ENCODE assay signal across 8 cellular contexts in the genomic region with DNA sequence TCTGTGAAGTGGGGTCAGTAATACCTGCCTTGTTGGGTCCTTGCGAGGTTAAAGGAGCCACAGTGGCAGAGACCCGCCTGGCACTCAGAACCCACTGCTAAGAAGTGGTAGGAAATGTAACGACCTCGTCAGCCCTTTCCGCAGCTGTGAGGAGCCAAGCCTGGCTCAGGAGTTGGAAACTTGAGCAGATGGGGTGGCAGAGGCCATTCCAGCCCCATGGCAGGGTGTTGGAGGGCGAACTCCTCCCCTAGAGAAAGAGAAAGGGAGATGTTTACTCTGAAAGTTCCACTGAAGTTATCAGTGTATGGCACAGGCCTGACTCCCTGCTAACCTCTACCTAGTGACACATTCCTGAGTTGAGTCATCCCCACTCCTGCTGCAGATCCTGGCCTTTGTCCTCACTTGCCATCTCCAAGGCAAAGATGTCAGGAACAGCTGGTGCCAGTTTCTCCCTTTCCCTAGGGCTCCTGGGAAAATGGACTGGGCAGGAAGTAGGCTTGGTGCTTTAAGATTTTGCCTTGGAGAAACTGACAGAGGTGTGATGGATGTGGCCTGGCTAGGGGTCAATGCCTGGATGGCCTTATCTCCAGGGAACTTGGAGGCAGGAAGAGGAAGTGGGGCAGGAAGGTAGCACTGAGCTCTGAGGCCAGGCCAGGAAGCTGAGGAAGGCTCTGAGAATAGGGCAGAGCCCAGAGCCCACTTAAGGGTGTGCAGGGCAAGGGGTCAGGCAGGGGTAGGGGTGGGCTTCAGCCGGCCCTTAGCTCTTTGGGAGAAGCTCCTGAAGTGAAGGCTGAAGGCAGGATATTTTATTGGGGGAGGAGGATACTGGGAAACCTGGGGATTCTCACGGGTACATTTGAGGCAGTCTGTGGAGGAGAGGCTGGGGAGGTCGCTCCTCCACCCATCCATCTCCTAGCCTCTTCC. TPM values are rescaled to one million over a fixed set of nuclear protein-coding genes. Genes with fewer than 3 reads are reported as not detected.
DNase-seq lines count a peak whose midpoint lies in the region; ATAC-seq, FAIRE-seq and TF ChIP-seq lines count a peak whose summit lies in the region.

No MANE protein-coding gene starts in this region.

- H3K27ac Mint-ChIP-seq in memory B cell, result no peak overlapping the region

- H3K4me3 ChIP-seq in SK-N-SH (ENCODE audit: low read depth in 2 of 2, low read length in 1 of 2) (no peak overlapping the region), upper lobe of right lung (peak overlapping the region; percentile 67)

- peak overlapping the region; percentile 78 for H3K4me3 Mint-ChIP-seq in memory B cell

- POLR2A ChIA-PET in SK-N-SH (lab: Yijun Ruan, JAX), result interaction anchor here (0.6 kb wide), 1 partner anchor 14 kb away, joined by 3 read pairs; no protein-coding TSS in a partner anchor

- peak overlapping the region; percentile 19; the same call in 1 of the 2 replicates for H3K4me2 ChIP-seq in SK-N-SH

- peak overlapping the region; percentile 86 for H2AFZ ChIP-seq in SK-N-SH (ENCODE audit: low read depth)

- no peak for TF ChIP-seq CTCF in SK-N-SH (IDR thresholded peaks at IDR 0.05)
- TF ChIP-seq CTCF in upper lobe of right lung (IDR thresholded peaks at IDR 0.05), result no peak

- H3K27me3 Mint-ChIP-seq in memory B cell, result no peaks in the 10 kb centered on the region

- 92% methylated on average over 9 of the region's 9 CpGs for WGBS in SK-N-SH (ENCODE audit: low lambda C conversion rate)

- TF ChIP-seq EP300 in SK-N-SH (IDR thresholded peaks at IDR 0.05; ENCODE audit: borderline replicate concordance in 1 of 2, low read depth in 1 of 2, low read length in 1 of 2), result no peak

- H3K27me3 ChIP-seq in SK-N-SH (ENCODE audit: insufficient read depth) (no peaks in the 10 kb centered on the region), upper lobe of right lung (no peaks in the 10 kb centered on the region)

- H3K4me1 Mint-ChIP-seq in memory B cell, result peaks cover 20% of the 10 kb centered on the region

- peak overlapping the region in 1 of 2 experiments; percentile 14; a peak in 1 of 4 replicates for H3K27ac ChIP-seq in SK-N-SH (ENCODE audit: low read depth in 2 of 2, low read length in 1 of 2)
- peak overlapping the region; percentile 94 for H3K27ac ChIP-seq in upper lobe of right lung

- peaks cover 16% of the 10 kb centered on the region for H3K36me3 Mint-ChIP-seq in memory B cell

- H3K79me2 ChIP-seq in SK-N-SH (ENCODE audit: insufficient read depth), result no peaks in the 10 kb centered on the region

- DNase-seq in GM12891 (ENCODE audit: insufficient read length, low spot score) (no peak), SK-N-SH (peak; percentile 31), dermis blood vessel endothelial cell (peak; percentile 86), memory B cell (ENCODE audit: low spot score in 2 of 2) (no peak), upper lobe of right lung (no peak), SHP77 treated with DMSO at 0.1 percent for 48 hours (lab: John Stamatoyannopoulos, UW) (no peak), NCI-H187 treated with DMSO at 0.1 percent for 48 hours (lab: John Stamatoyannopoulos, UW) (no peak)

- TF ChIP-seq RAD21 in SK-N-SH (IDR thresholded peaks at IDR 0.05; ENCODE audit: low read length), result no peak

- no peaks in the 10 kb centered on the region for H3K36me3 ChIP-seq in SK-N-SH (replicated peaks in 1 of 2; ENCODE audit: control insufficient read depth in 1 of 2, insufficient read depth in 2 of 2, low read length in 1 of 2)
- H3K36me3 ChIP-seq in upper lobe of right lung, result peaks cover 27% of the 10 kb centered on the region

- H3F3A ChIP-seq in SK-N-SH (replicated peaks; ENCODE audit: insufficient read depth), result no peaks in the 10 kb centered on the region

- TF ChIP-seq POLR2A in GM12891 (IDR thresholded peaks at IDR 0.05; ENCODE audit: low read depth, low read length), result no peak

- no peak overlapping the region for H3K9ac ChIP-seq in SK-N-SH

- no peaks in the 10 kb centered on the region for H4K20me1 ChIP-seq in SK-N-SH (ENCODE audit: insufficient read depth)

- H3K4me1 ChIP-seq in SK-N-SH (ENCODE audit: control insufficient read depth in 1 of 2, insufficient read depth in 2 of 2, low read depth in 1 of 2, low read length in 1 of 2), result peaks cover 10 to 11% of the 10 kb centered on the region in 2 experiments; a peak in 2 of 4 replicates
- H3K4me1 ChIP-seq in upper lobe of right lung, result peaks cover 81% of the 10 kb centered on the region

- CTCF ChIA-PET in SK-N-SH (lab: Yijun Ruan, JAX), result interaction anchor here (0.7 to 1.4 kb wide), 4 partner anchors 10 to 164 kb away, joined by 3 to 5 read pairs (median 4); a partner anchor contains a TSS

- H3K9me3 Mint-ChIP-seq in memory B cell, result no peaks in the 10 kb centered on the region

- ATAC-seq in HG02588 (IDR thresholded peaks at IDR 0.05; ENCODE audit: unreplicated experiment) (peak; percentile 49), memory B cell (ENCODE audit: low read depth) (peak; percentile 48), upper lobe of right lung (peak; percentile 61)

- peak; percentile 61 for FAIRE-seq in GM12891 (lab: Jason Lieb, UNC)

- intact Hi-C loops in upper lobe of right lung (cut with DNase I), result no loop called here

- no peaks in the 10 kb centered on the region for H3K9me3 ChIP-seq in SK-N-SH
- H3K9me3 ChIP-seq in upper lobe of right lung, result no peaks in the 10 kb centered on the region

- no peaks in the 10 kb centered on the region for H3K9me2 ChIP-seq in SK-N-SH

TF ChIP-seq in GM12891, 5 proteins besides CTCF, POLR2A, EP300 and RAD21:
- no peak for TF ChIP-seq POU2F2 (IDR thresholded peaks at IDR 0.05; ENCODE audit: low read depth, low read length)
- TF ChIP-seq SPI1 (IDR thresholded peaks at IDR 0.05; ENCODE audit: low read depth, low read length), result peak; percentile 74

TF ChIP-seq in SK-N-SH, 30 proteins besides CTCF, POLR2A, EP300 and RAD21:
- TF ChIP-seq, protein P1, sequence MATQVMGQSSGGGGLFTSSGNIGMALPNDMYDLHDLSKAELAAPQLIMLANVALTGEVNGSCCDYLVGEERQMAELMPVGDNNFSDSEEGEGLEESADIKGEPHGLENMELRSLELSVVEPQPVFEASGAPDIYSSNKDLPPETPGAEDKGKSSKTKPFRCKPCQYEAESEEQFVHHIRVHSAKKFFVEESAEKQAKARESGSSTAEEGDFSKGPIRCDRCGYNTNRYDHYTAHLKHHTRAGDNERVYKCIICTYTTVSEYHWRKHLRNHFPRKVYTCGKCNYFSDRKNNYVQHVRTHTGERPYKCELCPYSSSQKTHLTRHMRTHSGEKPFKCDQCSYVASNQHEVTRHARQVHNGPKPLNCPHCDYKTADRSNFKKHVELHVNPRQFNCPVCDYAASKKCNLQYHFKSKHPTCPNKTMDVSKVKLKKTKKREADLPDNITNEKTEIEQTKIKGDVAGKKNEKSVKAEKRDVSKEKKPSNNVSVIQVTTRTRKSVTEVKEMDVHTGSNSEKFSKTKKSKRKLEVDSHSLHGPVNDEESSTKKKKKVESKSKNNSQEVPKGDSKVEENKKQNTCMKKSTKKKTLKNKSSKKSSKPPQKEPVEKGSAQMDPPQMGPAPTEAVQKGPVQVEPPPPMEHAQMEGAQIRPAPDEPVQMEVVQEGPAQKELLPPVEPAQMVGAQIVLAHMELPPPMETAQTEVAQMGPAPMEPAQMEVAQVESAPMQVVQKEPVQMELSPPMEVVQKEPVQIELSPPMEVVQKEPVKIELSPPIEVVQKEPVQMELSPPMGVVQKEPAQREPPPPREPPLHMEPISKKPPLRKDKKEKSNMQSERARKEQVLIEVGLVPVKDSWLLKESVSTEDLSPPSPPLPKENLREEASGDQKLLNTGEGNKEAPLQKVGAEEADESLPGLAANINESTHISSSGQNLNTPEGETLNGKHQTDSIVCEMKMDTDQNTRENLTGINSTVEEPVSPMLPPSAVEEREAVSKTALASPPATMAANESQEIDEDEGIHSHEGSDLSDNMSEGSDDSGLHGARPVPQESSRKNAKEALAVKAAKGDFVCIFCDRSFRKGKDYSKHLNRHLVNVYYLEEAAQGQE (IDR thresholded peaks at IDR 0.05; ENCODE audit: low read depth, low read length), result no peak
- TF ChIP-seq, protein P2, sequence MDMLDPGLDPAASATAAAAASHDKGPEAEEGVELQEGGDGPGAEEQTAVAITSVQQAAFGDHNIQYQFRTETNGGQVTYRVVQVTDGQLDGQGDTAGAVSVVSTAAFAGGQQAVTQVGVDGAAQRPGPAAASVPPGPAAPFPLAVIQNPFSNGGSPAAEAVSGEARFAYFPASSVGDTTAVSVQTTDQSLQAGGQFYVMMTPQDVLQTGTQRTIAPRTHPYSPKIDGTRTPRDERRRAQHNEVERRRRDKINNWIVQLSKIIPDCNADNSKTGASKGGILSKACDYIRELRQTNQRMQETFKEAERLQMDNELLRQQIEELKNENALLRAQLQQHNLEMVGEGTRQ (IDR thresholded peaks at IDR 0.05; ENCODE audit: borderline replicate concordance, low read depth, low read length), result no peak
- 0 out of 2 replicates have a peak, but pooled peaks have one; percentile 22 for TF ChIP-seq FOSL2 (IDR thresholded peaks at IDR 0.05; ENCODE audit: borderline replicate concordance, low read depth)

RNA-seq across cellular contexts. Expression of a gene that starts 0.9 kb away (rescaled TPM):
- polyA plus RNA-seq in GM12891 (2012; ENCODE audit: low read depth, missing spikeins), result 62.7 TPM
- polyA plus RNA-seq in SK-N-SH (2012; rRNA removed), result 9.8 and 12.0 TPM in 2 replicates
- polyA plus RNA-seq in SK-N-SH (2012; cell fraction: cytosol; rRNA removed), result 7.2 and 10.5 TPM in 2 replicates
- polyA plus RNA-seq in SK-N-SH (2012; cell fraction: nucleus; rRNA removed), result 1.8 and 5.7 TPM in 2 replicates
- 45.3 and 132 TPM in 2 replicates for total RNA-seq in dermis blood vessel endothelial cell
- 84.8 TPM for total RNA-seq in upper lobe of right lung

RNA-seq across cellular contexts. Expression of a gene that starts 7.7 kb away (rescaled TPM):
- polyA plus RNA-seq in GM12891 (2012; ENCODE audit: low read depth, missing spikeins), result 141 TPM
- polyA plus RNA-seq in SK-N-SH (2012; rRNA removed), result 0.72 and 1.3 TPM in 2 replicates
- 1.1 and 1.5 TPM in 2 replicates for polyA plus RNA-seq in SK-N-SH (2012; cell fraction: cytosol; rRNA removed)
- 0.52 and 0.87 TPM in 2 replicates for polyA plus RNA-seq in SK-N-SH (2012; cell fraction: nucleus; rRNA removed)
- total RNA-seq in dermis blood vessel endothelial cell (6.8 and 7.5 TPM in 2 replicates), upper lobe of right lung (235 TPM)

RNA-seq across cellular contexts. Expression of a gene that starts 10.4 kb away (rescaled TPM):
- polyA plus RNA-seq in GM12891 (2012; ENCODE audit: low read depth, missing spikeins), result 243 TPM
- polyA plus RNA-seq in SK-N-SH (2012; rRNA removed), result 312 and 353 TPM in 2 replicates
- 256 and 277 TPM in 2 replicates for polyA plus RNA-seq in SK-N-SH (2012; cell fraction: cytosol; rRNA removed)
- 222 and 297 TPM in 2 replicates for polyA plus RNA-seq in SK-N-SH (2012; cell fraction: nucleus; rRNA removed)
- total RNA-seq in dermis blood vessel endothelial cell, result 151 and 208 TPM in 2 replicates
- total RNA-seq in upper lobe of right lung, result 85.9 TPM

RNA-seq across cellular contexts. Expression of a gene that starts 17.4 kb away (rescaled TPM):
- polyA plus RNA-seq in GM12891 (2012; ENCODE audit: low read depth, missing spikeins), result 3.0 TPM
- polyA plus RNA-seq in SK-N-SH (2012; rRNA removed), result 20.2 TPM in 2 replicates
- polyA plus RNA-seq in SK-N-SH (2012; cell fraction: cytosol; rRNA removed), result 9.5 and 13.1 TPM in 2 replicates
- polyA plus RNA-seq in SK-N-SH (2012; cell fraction: nucleus; rRNA removed), result 43.3 and 53.0 TPM in 2 replicates
- total RNA-seq in dermis blood vessel endothelial cell, result 9.4 and 12.9 TPM in 2 replicates
- total RNA-seq in upper lobe of right lung, result 31.5 TPM

RNA-seq across cellular contexts. Expression of a gene that starts 23.8 kb away (rescaled TPM):
- 19.4 TPM for polyA plus RNA-seq in GM12891 (2012; ENCODE audit: low read depth, missing spikeins)
- polyA plus RNA-seq in SK-N-SH (2012; rRNA removed), result 26.5 and 34.5 TPM in 2 replicates
- 26.0 and 31.5 TPM in 2 replicates for polyA plus RNA-seq in SK-N-SH (2012; cell fraction: cytosol; rRNA removed)
- 32.1 and 32.7 TPM in 2 replicates for polyA plus RNA-seq in SK-N-SH (2012; cell fraction: nucleus; rRNA removed)
- total RNA-seq in dermis blood vessel endothelial cell (57.3 and 58.7 TPM in 2 replicates), upper lobe of right lung (73.2 TPM)

Comparison
In these comparisons a context has a peak if more than half of its experiments do, and no peak if none do; other contexts are left out.
1. DNase-seq: peak in SK-N-SH (single experiment) and dermis blood vessel endothelial cell (single experiment); none in GM12891 (single experiment), memory B cell (0 of 2), upper lobe of right lung (single experiment), SHP77 treated with DMSO at 0.1 percent for 48 hours (single experiment) and NCI-H187 treated with DMSO at 0.1 percent for 48 hours (single experiment).
2. RNA of a gene that starts 7.7 kb away (total RNA-seq): 235 TPM in upper lobe of right lung (single experiment); 6.8 to 7.5 TPM in dermis blood vessel endothelial cell; every median in the first group is over 10 times any median in the second.
3. Peak in every context shown above with its lines, with median percentiles within 50 percentile points of each other: ATAC-seq.